9 cellular contexts compared by ENCODE assay signal in genomic region chr12:95549392-95550084, GRCh38. TPM values are rescaled to one million over a fixed set of nuclear protein-coding genes. Genes with fewer than 3 reads are reported as not detected.
A peak's percentile ranks its signal among the peaks of the same experiment; 100 is the strongest.
DNase-seq lines count a peak whose midpoint lies in the region; ATAC-seq and TF ChIP-seq lines count a peak whose summit lies in the region.
"Had no signal": no experiment of that assay in that cellular context is flagged by ENCODE, and none has a peak within 500 bp of the region (broad histone marks: within the 10 kb centered on the region; RNA-seq: fewer than 3 reads in every experiment).

No MANE protein-coding gene starts in this region.

- peak overlapping the region; percentile 84 for H3K27ac Mint-ChIP-seq in CD4-positive, alpha-beta T cell
- no peak overlapping the region for H3K27ac Mint-ChIP-seq in osteocyte (ENCODE audit: unreplicated experiment)

- CTCF ChIA-PET in CD4-positive, alpha-beta T cell (lab: Charles Lee), result no interaction called here

- peak overlapping the region; percentile 96 for H3K4me3 Mint-ChIP-seq in CD4-positive, alpha-beta T cell
- peak overlapping the region; percentile 62 for H3K4me3 Mint-ChIP-seq in osteocyte (ENCODE audit: unreplicated experiment)

- H3K9me3 ChIP-seq in CD4-positive, alpha-beta T cell (ENCODE audit: control insufficient read depth, low read length), result no peaks in the 10 kb centered on the region
- H3K9me3 ChIP-seq in esophagus muscularis mucosa, result peaks cover 0 to 3% (median 0%) of the 10 kb centered on the region in 4 donors

- TF ChIP-seq EP300 in esophagus muscularis mucosa (IDR thresholded peaks at IDR 0.05), result no peak

- 76% methylated on average over 12 of the region's 12 CpGs for WGBS in esophagus muscularis mucosa

- H3K4me1 ChIP-seq in esophagus muscularis mucosa, result peaks cover 0 to 20% (median 9%) of the 10 kb centered on the region in 4 donors

- H3K27me3 ChIP-seq in CD4-positive, alpha-beta T cell (ENCODE audit: control insufficient read depth, insufficient read depth, low read length), result no peaks in the 10 kb centered on the region
- no peaks in the 10 kb centered on the region for H3K27me3 ChIP-seq in esophagus muscularis mucosa

- peaks cover 16% of the 10 kb centered on the region for H3K27me3 Mint-ChIP-seq in CD4-positive, alpha-beta T cell
- H3K27me3 Mint-ChIP-seq in osteocyte (ENCODE audit: unreplicated experiment), result peaks cover 83% of the 10 kb centered on the region

- POLR2A ChIA-PET in CD4-positive, alpha-beta T cell (lab: Charles Lee), result interaction anchor here (0.5 kb wide), 1 partner anchor 16 kb away, joined by 3 read pairs; no protein-coding TSS in a partner anchor

- TF ChIP-seq CTCF in CD4-positive, alpha-beta T cell (IDR thresholded peaks at IDR 0.05), result no peak
- TF ChIP-seq CTCF in esophagus muscularis mucosa (IDR thresholded peaks at IDR 0.05), result no peak
- no peak for TF ChIP-seq CTCF in osteocyte (IDR thresholded peaks at IDR 0.05)

- H3K27ac ChIP-seq in CD4-positive, alpha-beta T cell (ENCODE audit: low read depth, low read length), result peak overlapping the region; percentile 72
- peak overlapping the region in 2 of 4 donors; percentile 84 to 93 for H3K27ac ChIP-seq in esophagus muscularis mucosa (replicated peaks in 1 of 4)

- no peaks in the 10 kb centered on the region for H3K9me3 Mint-ChIP-seq in CD4-positive, alpha-beta T cell
- H3K9me3 Mint-ChIP-seq in osteocyte (ENCODE audit: unreplicated experiment), result peaks cover 7% of the 10 kb centered on the region

- H3K36me3 Mint-ChIP-seq in CD4-positive, alpha-beta T cell (ENCODE audit: low read depth), result peaks cover 9% of the 10 kb centered on the region
- H3K36me3 Mint-ChIP-seq in osteocyte (ENCODE audit: unreplicated experiment), result peaks cover 3% of the 10 kb centered on the region

- no peak for ATAC-seq in CD4-positive, alpha-beta T cell (ENCODE audit: poor library complexity)
- ATAC-seq in HG03025 (IDR thresholded peaks at IDR 0.05; ENCODE audit: low FRiP score, unreplicated experiment) (no peak), left lobe of liver (no peak), HG02571 (IDR thresholded peaks at IDR 0.05; ENCODE audit: unreplicated experiment) (no peak)

- peaks cover 59% of the 10 kb centered on the region for H3K4me1 Mint-ChIP-seq in CD4-positive, alpha-beta T cell (ENCODE audit: low read depth)
- H3K4me1 Mint-ChIP-seq in osteocyte (ENCODE audit: unreplicated experiment), result peaks cover 7% of the 10 kb centered on the region

- intact Hi-C loops in CD4-positive, alpha-beta T cell (cut with DNase I, micrococcal nuclease), result loop anchor here in 1 of 2 experiments (5.0 to 10.0 kb wide), 3 partner anchors 305 to 1405 kb away; partner anchors contain the start of genes FGD6, PLXNC1, SNRPF and VEZT
- intact Hi-C loops in esophagus muscularis mucosa (cut with DNase I), result no loop called here

- no peak for TF ChIP-seq POLR2A in esophagus muscularis mucosa (IDR thresholded peaks at IDR 0.05; ENCODE audit: low read depth)

- DNase-seq in CD4-positive, alpha-beta T cell, result no peak
- DNase-seq in NCI-H748 (lab: John Stamatoyannopoulos, UW; ENCODE audit: unreplicated experiment), result peak; percentile 56
- no peak for DNase-seq in esophagus muscularis mucosa (ENCODE audit: extremely low spot score)
- DNase-seq in osteocyte (ENCODE audit: extremely low spot score, unreplicated experiment), result no peak
- DNase-seq in NCI-H2081 treated with DMSO at 0.1 percent for 48 hours (lab: John Stamatoyannopoulos, UW), result no peak
- no peak for DNase-seq in left lobe of liver (ENCODE audit: low spot score)
- DNase-seq: NCI-H2029 treated with DMSO at 0.1 percent for 48 hours had no signal

- peak overlapping the region; percentile 77 to 99 (median 94) for H3K4me3 ChIP-seq in esophagus muscularis mucosa

- H3K36me3 ChIP-seq in esophagus muscularis mucosa, result peaks cover 0 to 3% (median 0%) of the 10 kb centered on the region in 4 donors

RNA-seq across cellular contexts. Expression of gene USP44, which starts 1.7 kb away (rescaled TPM):
- total RNA-seq in CD4-positive, alpha-beta T cell, result 1 to 10 TPM; 1.3 to 1.5 TPM
- 1 to 10 TPM; 3.3 to 6.2 (median 5.3) TPM for total RNA-seq in esophagus muscularis mucosa
- 0.39 and 0.73 TPM in 2 replicates for total RNA-seq in osteocyte
- 0.18 TPM for total RNA-seq in left lobe of liver
